Comparison of ENCODE assay signal across 8 cellular contexts in genomic region chr18:75206637-75207297, GRCh38. TPM values are rescaled to one million over a fixed set of nuclear protein-coding genes. Genes with fewer than 3 reads are reported as not detected.
A peak's percentile ranks its signal among the peaks of the same experiment; 100 is the strongest.
DNase-seq lines count a peak whose midpoint lies in the region; ATAC-seq, FAIRE-seq and TF ChIP-seq lines count a peak whose summit lies in the region.

No MANE protein-coding gene starts in this region.

- no peaks in the 10 kb centered on the region for H3K27me3 Mint-ChIP-seq in memory B cell

- H3K27ac Mint-ChIP-seq in memory B cell, result peak overlapping the region; percentile 74

- TF ChIP-seq CTCF in HepG2 (CRISPR knock-in tag; IDR thresholded peaks at IDR 0.05), result no peak
- TF ChIP-seq CTCF in right lobe of liver (IDR thresholded peaks at IDR 0.05), result no peak
- no peak for TF ChIP-seq CTCF in astrocyte of the spinal cord (IDR thresholded peaks at IDR 0.05; ENCODE audit: low read depth, low read length)

- ATAC-seq in HepG2 (no peak), right lobe of liver (no peak), memory B cell (ENCODE audit: low read depth) (no peak)

- no peaks in the 10 kb centered on the region for H3K9me3 Mint-ChIP-seq in memory B cell

- H3K27me3 ChIP-seq in HepG2 (ENCODE audit: control insufficient read depth in 1 of 2, insufficient read depth in 2 of 2, low read length in 2 of 2) (no peaks in the 10 kb centered on the region; a peak in 2 of 5 replicates), right lobe of liver (no peaks in the 10 kb centered on the region)

- no peak overlapping the region for H3K4me3 Mint-ChIP-seq in memory B cell

- peaks cover 2% of the 10 kb centered on the region for H3K36me3 Mint-ChIP-seq in memory B cell

- in situ Hi-C loops in HepG2 (cut with HindIII; ENCODE audit: extremely low pct_ligation_motif_present, low pct_unique_long_range_greater_than_20kb), result loop anchor here (25.0 kb wide), 1 partner anchor 919 kb away; the partner anchor contains the start of gene CYB5A
- in situ Hi-C loops in astrocyte of the spinal cord (cut with HindIII; ENCODE audit: low sequenced_read_pairs), result no loop called here

- peaks cover 11% of the 10 kb centered on the region; the same call in 1 of the 2 replicates for H4K20me1 ChIP-seq in HepG2 (ENCODE audit: insufficient read depth, low read length)

- POLR2A ChIA-PET in HepG2 (lab: Yijun Ruan, JAX), result no interaction called here

- H3K4me3 ChIP-seq in HepG2 (replicated peaks in 1 of 3; ENCODE audit: insufficient read depth in 1 of 3, low read depth in 2 of 3, low read length in 3 of 3) (peak overlapping the region; percentile 92 to 97 (median 95)), right lobe of liver (no peak overlapping the region), astrocyte of the spinal cord (ENCODE audit: low read depth, low read length) (peak overlapping the region; percentile 90), urinary bladder (ENCODE audit: low read depth, low read length) (peak overlapping the region; percentile 100)

- FAIRE-seq in HepG2 (lab: Jason Lieb, UNC), result no peak

- no peak for TF ChIP-seq RAD21 in HepG2 (CRISPR knock-in tag; IDR thresholded peaks at IDR 0.05)

- H3K9ac ChIP-seq in HepG2 (ENCODE audit: insufficient read depth, low read depth, low read length), result peak overlapping the region; percentile 91

- peak overlapping the region; percentile 85 for H3K4me2 ChIP-seq in HepG2 (ENCODE audit: low read depth, low read length)

- H3K36me3 ChIP-seq in HepG2 (replicated peaks in 1 of 2; ENCODE audit: control insufficient read depth in 1 of 2, insufficient read depth in 2 of 2, low read length in 2 of 2) (peaks cover 0 to 3% of the 10 kb centered on the region in 2 experiments; a peak in 2 of 5 replicates), right lobe of liver (no peaks in the 10 kb centered on the region), urinary bladder (ENCODE audit: insufficient read depth) (peaks cover 2% of the 10 kb centered on the region)

- intact Hi-C loops in HepG2 (cut with micrococcal nuclease; ENCODE audit: unreplicated experiment) (loop anchor here (5.0 kb wide), 1 partner anchor 44 kb away; no protein-coding TSS in a partner anchor), right lobe of liver (cut with DNase I) (no loop called here)

- H3K4me1 ChIP-seq in HepG2 (ENCODE audit: insufficient read depth, low read length) (peaks cover 21% of the 10 kb centered on the region), right lobe of liver (peaks cover 0 to 17% (median 2%) of the 10 kb centered on the region in 4 donors), urinary bladder (ENCODE audit: insufficient read depth) (no peaks in the 10 kb centered on the region)

- no peak overlapping the region for H2AFZ ChIP-seq in HepG2 (ENCODE audit: low read length)

- CTCF ChIA-PET in HepG2 (lab: Yijun Ruan, JAX; ENCODE audit: low intra/inter-chr PET ratio, low total read pairs), result no interaction called here

- H3K27ac ChIP-seq in HepG2 (ENCODE audit: extremely low read length, insufficient read depth, low read length) (no peak overlapping the region), right lobe of liver (no peak overlapping the region), urinary bladder (ENCODE audit: low read depth) (peak overlapping the region; percentile 65)

- no peak for TF ChIP-seq EP300 in HepG2 (IDR thresholded peaks at IDR 0.05; ENCODE audit: low read depth in 2 of 2, low read length in 2 of 2)
- TF ChIP-seq EP300 in HepG2 (CRISPR knock-in tag; IDR thresholded peaks at IDR 0.05; ENCODE audit: borderline replicate concordance), result no peak

- H3K9me3 ChIP-seq in HepG2 (ENCODE audit: low read length), result no peaks in the 10 kb centered on the region
- H3K9me3 ChIP-seq in right lobe of liver, result no peaks in the 10 kb centered on the region

- no peak for DNase-seq in HepG2 (ENCODE audit: low spot score)
- DNase-seq in right lobe of liver, result no peak
- no peak for DNase-seq in astrocyte of the spinal cord (ENCODE audit: low read depth, low spot score)
- DNase-seq in memory B cell (ENCODE audit: low spot score in 2 of 2), result no peak
- no peak for DNase-seq in GOT3 (lab: John Stamatoyannopoulos, UW)
- no peak for DNase-seq in DMS153 treated with DMSO at 0.1 percent for 48 hours (lab: John Stamatoyannopoulos, UW; ENCODE audit: unreplicated experiment)
- DNase-seq in SHP77 treated with DMSO at 0.1 percent for 48 hours (lab: John Stamatoyannopoulos, UW), result no peak

- no TSS peak for BruUV-seq in HepG2 (replicated peaks; lab: Mats Ljungman, UMichigan)

- WGBS in HepG2 (ENCODE audit: low lambda C conversion rate), result 38% methylated on average over 12 of the region's 12 CpGs
- 60% methylated on average over 6 of the region's 12 CpGs for WGBS in right lobe of liver (ENCODE audit: insufficient coverage, low coverage, low lambda C conversion rate, missing lambda C conversion rate)
- 43% methylated on average over 12 of the region's 12 CpGs for WGBS in urinary bladder

- peaks cover 25% of the 10 kb centered on the region for H3K4me1 Mint-ChIP-seq in memory B cell

- H3K79me2 ChIP-seq in HepG2 (ENCODE audit: insufficient read depth, low read length), result peaks cover 54% of the 10 kb centered on the region

- TF ChIP-seq POLR2A in HepG2 (IDR thresholded peaks at IDR 0.05; ENCODE audit: insufficient read depth in 1 of 2, low read depth in 2 of 2, low read length in 2 of 2) (no peak), right lobe of liver (IDR thresholded peaks at IDR 0.05) (no peak)

TF ChIP-seq in HepG2, 621 proteins besides CTCF, POLR2A, EP300 and RAD21:
- TF ChIP-seq MYNN (CRISPR knock-in tag; IDR thresholded peaks at IDR 0.05; ENCODE audit: low read depth), result no peak
- 0 out of 2 replicates have a peak, but pooled peaks have one; percentile 9 for TF ChIP-seq ZNF598 (CRISPR knock-in tag; IDR thresholded peaks at IDR 0.05; ENCODE audit: borderline replicate concordance)
- TF ChIP-seq HOXA5 (CRISPR knock-in tag; IDR thresholded peaks at IDR 0.05), result 0 out of 2 replicates have a peak, but pooled peaks have one; percentile 17

RNA-seq across cellular contexts. Expression of gene PTGR3, which starts 2.2 kb away (rescaled TPM):
- total RNA-seq in HepG2 (2016; rRNA removed; fragmentation: Illumina TruSeq; extraction: Trizol) (11.5 and 13.3 TPM in 2 replicates), right lobe of liver (10 to 100 TPM in 5 of 6 experiments, 1 to 10 TPM in 1; 9.4 to 30.1 (median 19.8) TPM), urinary bladder (20.8 TPM)
- total RNA-seq in HepG2 (2016; cell fraction: cytosol; rRNA removed; fragmentation: Illumina TruSeq; extraction: Trizol; ENCODE audit: low read depth), result 3.0 and 3.5 TPM in 2 replicates
- 12.0 and 13.7 TPM in 2 replicates for total RNA-seq in HepG2 (2016; cell fraction: insoluble cytoplasmic fraction; rRNA removed; fragmentation: Illumina TruSeq; extraction: Trizol)
- 9.5 and 11.7 TPM in 2 replicates for total RNA-seq in HepG2 (2016; cell fraction: membrane; rRNA removed; fragmentation: Illumina TruSeq; extraction: Trizol)
- total RNA-seq in HepG2 (2016; cell fraction: nucleus; rRNA removed; fragmentation: Illumina TruSeq; extraction: Trizol), result 6.0 and 7.5 TPM in 2 replicates
- polyA plus RNA-seq in HepG2 (2011; rRNA removed) (23.5 and 25.3 TPM in 2 replicates), urinary bladder (23.9 TPM)
- 17.8 and 19.5 TPM in 2 replicates for polyA plus RNA-seq in HepG2 (2011; cell fraction: cytosol; rRNA removed)
- polyA plus RNA-seq in HepG2 (2011; cell fraction: nucleus; rRNA removed), result 21.7 and 25.8 TPM in 2 replicates
- polyA plus RNA-seq in HepG2 (2012), result 16.2 and 18.2 TPM in 2 replicates
- 5.8 and 8.4 TPM in 2 replicates for polyA plus RNA-seq in HepG2 (2016; cell fraction: cytosol; fragmentation: Illumina TruSeq; extraction: Trizol; ENCODE audit: low read depth)
- polyA plus RNA-seq in HepG2 (2016; cell fraction: insoluble cytoplasmic fraction; fragmentation: Illumina TruSeq; extraction: Trizol; ENCODE audit: low read depth), result 18.6 and 22.2 TPM in 2 replicates
- polyA plus RNA-seq in HepG2 (2016; cell fraction: membrane; fragmentation: Illumina TruSeq; extraction: Trizol; ENCODE audit: low read depth), result 12.0 and 13.4 TPM in 2 replicates
- polyA plus RNA-seq in HepG2 (2016; cell fraction: nucleus; fragmentation: Illumina TruSeq; extraction: Trizol; ENCODE audit: insufficient read depth, low read depth), result 11.7 and 16.0 TPM in 2 replicates
- polyA minus RNA-seq in HepG2 (2011; rRNA and poly(A)+ RNA removed; ENCODE audit: low replicate concordance), result 91.8 and 99.6 TPM in 2 replicates
- 14.5 and 19.7 TPM in 2 replicates for polyA minus RNA-seq in HepG2 (2011; cell fraction: cytosol; rRNA and poly(A)+ RNA removed)
- 23.2 and 33.2 TPM in 2 replicates for polyA minus RNA-seq in HepG2 (2011; cell fraction: nucleus; rRNA and poly(A)+ RNA removed)

RNA-seq across cellular contexts. Expression of gene TSHZ1, which starts 3.8 kb away (rescaled TPM):
- total RNA-seq in HepG2 (2016; rRNA removed; fragmentation: Illumina TruSeq; extraction: Trizol), result 2.5 and 2.6 TPM in 2 replicates
- 0.20 and 0.35 TPM in 2 replicates for total RNA-seq in HepG2 (2016; cell fraction: cytosol; rRNA removed; fragmentation: Illumina TruSeq; extraction: Trizol; ENCODE audit: low read depth)
- total RNA-seq in HepG2 (2016; cell fraction: insoluble cytoplasmic fraction; rRNA removed; fragmentation: Illumina TruSeq; extraction: Trizol), result 2.1 and 2.4 TPM in 2 replicates
- total RNA-seq in HepG2 (2016; cell fraction: membrane; rRNA removed; fragmentation: Illumina TruSeq; extraction: Trizol), result 1.5 and 1.6 TPM in 2 replicates
- 2.9 and 3.6 TPM in 2 replicates for total RNA-seq in HepG2 (2016; cell fraction: nucleus; rRNA removed; fragmentation: Illumina TruSeq; extraction: Trizol)
- polyA plus RNA-seq in HepG2 (2011; rRNA removed), result 2.4 and 2.7 TPM in 2 replicates
- 1.7 and 1.8 TPM in 2 replicates for polyA plus RNA-seq in HepG2 (2011; cell fraction: cytosol; rRNA removed)
- polyA plus RNA-seq in HepG2 (2011; cell fraction: nucleus; rRNA removed), result 3.2 and 3.4 TPM in 2 replicates
- 4.3 and 4.7 TPM in 2 replicates for polyA plus RNA-seq in HepG2 (2012)
- polyA plus RNA-seq in HepG2 (2016; cell fraction: cytosol; fragmentation: Illumina TruSeq; extraction: Trizol; ENCODE audit: low read depth), result 0.17 and 0.18 TPM in 2 replicates
- 2.9 and 3.5 TPM in 2 replicates for polyA plus RNA-seq in HepG2 (2016; cell fraction: insoluble cytoplasmic fraction; fragmentation: Illumina TruSeq; extraction: Trizol; ENCODE audit: low read depth)
- 0.81 and 1.0 TPM in 2 replicates for polyA plus RNA-seq in HepG2 (2016; cell fraction: membrane; fragmentation: Illumina TruSeq; extraction: Trizol; ENCODE audit: low read depth)
- 3.8 and 3.9 TPM in 2 replicates for polyA plus RNA-seq in HepG2 (2016; cell fraction: nucleus; fragmentation: Illumina TruSeq; extraction: Trizol; ENCODE audit: insufficient read depth, low read depth)
- 4.9 and 6.5 TPM in 2 replicates for polyA minus RNA-seq in HepG2 (2011; rRNA and poly(A)+ RNA removed; ENCODE audit: low replicate concordance)
- polyA minus RNA-seq in HepG2 (2011; cell fraction: cytosol; rRNA and poly(A)+ RNA removed), result 4.2 and 4.7 TPM in 2 replicates
- 4.4 and 4.8 TPM in 2 replicates for polyA minus RNA-seq in HepG2 (2011; cell fraction: nucleus; rRNA and poly(A)+ RNA removed)
- total RNA-seq in right lobe of liver, result 10 to 100 TPM in 2 of 6 experiments, 1 to 10 TPM in 4; 6.4 to 13.3 (median 9.6) TPM
- 10.3 TPM for total RNA-seq in urinary bladder
- 22.5 TPM for polyA plus RNA-seq in urinary bladder

Comparison
In these comparisons a context has a peak if more than half of its experiments do, and no peak if none do; other contexts are left out.
1. H3K4me3 ChIP-seq: peak in HepG2 (3 of 3), astrocyte of the spinal cord (single experiment) and urinary bladder (single experiment); none in right lobe of liver (0 of 3).